ENCODE assay signal across 1 cellular context in the genomic region with DNA sequence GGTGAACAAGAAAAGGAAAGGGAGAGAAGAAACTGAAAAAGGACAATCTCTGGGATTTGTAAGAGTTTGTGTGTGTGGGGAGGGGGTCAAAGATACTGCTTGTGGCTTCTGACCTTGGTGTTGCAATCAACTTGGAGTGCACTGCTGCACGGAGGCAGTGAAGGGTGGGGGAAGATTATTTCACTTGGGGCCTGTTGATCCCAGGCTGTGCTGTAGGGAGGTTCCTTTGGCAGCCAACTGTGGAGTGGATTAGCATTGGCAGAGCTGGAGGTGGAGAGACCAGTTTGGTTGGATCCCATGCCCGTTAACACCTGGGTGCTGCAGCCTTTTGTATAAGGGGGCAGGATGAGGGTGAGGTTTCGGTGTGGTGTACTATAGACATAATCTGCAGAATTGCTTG.
TF ChIP-seq lines count a peak whose summit lies in the region.

No MANE protein-coding gene starts in this region.

TF ChIP-seq in HEK293, 187 proteins besides CTCF, POLR2A, EP300 and RAD21:
- TF ChIP-seq ZNF398 (tag by site-specific recombination; IDR thresholded peaks at IDR 0.05) (peak; percentile 24; the same call in 1 of the 2 replicates), ZNF510 (tag by site-specific recombination; IDR thresholded peaks at IDR 0.05; ENCODE audit: insufficient replicate concordance) (no peak), SCRT1 (tag by site-specific recombination; IDR thresholded peaks at IDR 0.05; ENCODE audit: borderline replicate concordance) (peak; percentile 86), ZNF629 (tag by site-specific recombination; IDR thresholded peaks at IDR 0.05) (no peak), FEZF1 (tag by site-specific recombination; IDR thresholded peaks at IDR 0.05) (peak; percentile 67), SCRT2 (tag by site-specific recombination; IDR thresholded peaks at IDR 0.05) (peak; percentile 91), ZBTB48 (tag by site-specific recombination; IDR thresholded peaks at IDR 0.05) (no peak)
- TF ChIP-seq, protein P1, sequence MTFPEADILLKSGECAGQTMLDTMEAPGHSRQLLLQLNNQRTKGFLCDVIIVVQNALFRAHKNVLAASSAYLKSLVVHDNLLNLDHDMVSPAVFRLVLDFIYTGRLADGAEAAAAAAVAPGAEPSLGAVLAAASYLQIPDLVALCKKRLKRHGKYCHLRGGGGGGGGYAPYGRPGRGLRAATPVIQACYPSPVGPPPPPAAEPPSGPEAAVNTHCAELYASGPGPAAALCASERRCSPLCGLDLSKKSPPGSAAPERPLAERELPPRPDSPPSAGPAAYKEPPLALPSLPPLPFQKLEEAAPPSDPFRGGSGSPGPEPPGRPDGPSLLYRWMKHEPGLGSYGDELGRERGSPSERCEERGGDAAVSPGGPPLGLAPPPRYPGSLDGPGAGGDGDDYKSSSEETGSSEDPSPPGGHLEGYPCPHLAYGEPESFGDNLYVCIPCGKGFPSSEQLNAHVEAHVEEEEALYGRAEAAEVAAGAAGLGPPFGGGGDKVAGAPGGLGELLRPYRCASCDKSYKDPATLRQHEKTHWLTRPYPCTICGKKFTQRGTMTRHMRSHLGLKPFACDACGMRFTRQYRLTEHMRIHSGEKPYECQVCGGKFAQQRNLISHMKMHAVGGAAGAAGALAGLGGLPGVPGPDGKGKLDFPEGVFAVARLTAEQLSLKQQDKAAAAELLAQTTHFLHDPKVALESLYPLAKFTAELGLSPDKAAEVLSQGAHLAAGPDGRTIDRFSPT (tag by site-specific recombination; IDR thresholded peaks at IDR 0.05) = no peak
